In the genomic region with DNA sequence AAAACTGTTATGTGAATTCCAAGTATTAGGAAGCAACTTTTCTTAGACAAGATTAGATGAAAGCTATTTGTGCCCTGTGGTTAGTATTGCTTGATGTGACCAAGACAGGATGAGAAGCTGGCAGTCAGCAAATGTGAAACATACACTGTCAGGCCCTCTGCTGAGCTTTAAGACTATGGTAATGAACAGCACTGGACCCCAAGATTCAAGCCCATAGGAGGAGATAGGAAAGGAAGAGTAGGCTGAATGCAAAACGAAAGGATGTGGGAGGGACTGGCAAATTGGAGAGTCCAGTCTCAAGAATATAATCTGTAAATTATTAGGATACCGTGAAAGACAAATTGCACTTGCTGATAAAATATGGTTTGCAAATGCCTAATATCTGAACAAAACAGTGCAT, we compare ENCODE assay signal across 1 cellular context.
TF ChIP-seq lines count a peak whose summit lies in the region.

No MANE protein-coding gene starts in this region.

TF ChIP-seq in HepG2, 621 proteins besides CTCF, POLR2A, EP300 and RAD21:
- TF ChIP-seq SSRP1 (CRISPR knock-in tag; IDR thresholded peaks at IDR 0.05) (0 out of 2 replicates have a peak, but pooled peaks have one; percentile 4), ZNF879 (CRISPR knock-in tag; IDR thresholded peaks at IDR 0.05) (no peak), POLR2AphosphoS2 (IDR thresholded peaks at IDR 0.05; ENCODE audit: low read depth, low read length) (peak; percentile 57)
